In genomic region chr3:184154909-184155643, GRCh38 we compare ENCODE assay signal across 8 cellular contexts. TPM values are rescaled to one million over a fixed set of nuclear protein-coding genes. Genes with fewer than 3 reads are reported as not detected.
DNase-seq lines count a peak whose midpoint lies in the region; ATAC-seq and TF ChIP-seq lines count a peak whose summit lies in the region.

DVL3 (plus strand) TSS chr3:184155377; CDS start chr3:184155636, 259 bp downstream.

- H3K4me1 Mint-ChIP-seq in neural progenitor cell = peaks cover 34% of the 10 kb centered on the region

- peak; percentile 78 for DNase-seq in DMS53 (lab: John Stamatoyannopoulos, UW)
- peak; percentile 96 for DNase-seq in GM20000 (ENCODE audit: low spot score)
- DNase-seq in HK-2 (ENCODE audit: unreplicated experiment) = peak; percentile 63
- DNase-seq in Panc1 (ENCODE audit: low read depth, low spot score) = no peak
- peak; percentile 42 for DNase-seq in activated naive CD4-positive, alpha-beta T cell treated with anti-CD3 and anti-CD28 coated beads, Interleukin-2, amount 50 U/mL, for 16 hours
- DNase-seq in globus pallidus (ENCODE audit: low spot score) = peak; percentile 69
- peak; percentile 88 for DNase-seq in neural progenitor cell (ENCODE audit: low spot score)
- peak; percentile 81 to 91 for DNase-seq in aorta

- H3K27me3 ChIP-seq in Panc1 (ENCODE audit: control insufficient read depth, insufficient read depth, low read length) = no peaks in the 10 kb centered on the region
- H3K27me3 ChIP-seq in neural progenitor cell = no peaks in the 10 kb centered on the region
- no peaks in the 10 kb centered on the region for H3K27me3 ChIP-seq in aorta (ENCODE audit: control insufficient read depth in 1 of 2, insufficient read depth in 2 of 2, low read length in 1 of 2)

- H3K4me1 ChIP-seq in Panc1 (ENCODE audit: control insufficient read depth, insufficient read depth, low read length) (peaks cover 17% of the 10 kb centered on the region), neural progenitor cell (peaks cover 19% of the 10 kb centered on the region), aorta (ENCODE audit: control insufficient read depth in 1 of 2, insufficient read depth in 2 of 2, low read length in 2 of 2) (peaks cover 0 to 2% of the 10 kb centered on the region in 2 donors)

- CTCF ChIA-PET in Panc1 (lab: Charles Lee) = interaction anchor here (0.5 to 0.6 kb wide), 2 partner anchors 53 to 134 kb away, joined by 5 read pairs; no protein-coding TSS in a partner anchor

- peak within 1 kb of the TSS; percentile 86 for H3K4me2 ChIP-seq in neural progenitor cell

- H2AFZ ChIP-seq in neural progenitor cell (replicated peaks) = peak within 1 kb of the TSS; percentile 89

- H3K9ac ChIP-seq in neural progenitor cell = peak within 1 kb of the TSS; percentile 87

- H3K4me3 ChIP-seq in Panc1 (ENCODE audit: low read depth in 2 of 2, low read length in 2 of 2) = peak within 1 kb of the TSS; percentile 88 to 93
- H3K4me3 ChIP-seq in neural progenitor cell = peak within 1 kb of the TSS; percentile 100
- H3K4me3 ChIP-seq in aorta (ENCODE audit: low read length in 2 of 2) = peak within 1 kb of the TSS; percentile 65 to 82

- POLR2A ChIA-PET in Panc1 (lab: Charles Lee) = interaction anchor here (0.6 to 1.0 kb wide), 2 partner anchors 19 to 124 kb away, joined by 5 to 6 read pairs; no protein-coding TSS in a partner anchor

- H3K27me3 Mint-ChIP-seq in neural progenitor cell (ENCODE audit: insufficient read depth, low read depth) = peaks cover 12% of the 10 kb centered on the region

- H3K9me3 ChIP-seq in Panc1 (ENCODE audit: control insufficient read depth, insufficient read depth, low read depth, low read length) (no peaks in the 10 kb centered on the region), neural progenitor cell (ENCODE audit: low read depth) (no peaks in the 10 kb centered on the region), aorta (ENCODE audit: control insufficient read depth, low read length) (no peaks in the 10 kb centered on the region)

- peaks cover 54% of the 10 kb centered on the region for H3K79me2 ChIP-seq in neural progenitor cell (ENCODE audit: low read depth)

- ATAC-seq in Panc1 (peak; percentile 94), aorta (ENCODE audit: low FRiP score) (peak; percentile 85)

- peaks cover under 1% of the 10 kb centered on the region for H3K36me3 Mint-ChIP-seq in neural progenitor cell

- H3K27ac Mint-ChIP-seq in neural progenitor cell = peak within 1 kb of the TSS; percentile 97

- TF ChIP-seq CTCF in GM20000 (IDR thresholded peaks at IDR 0.05; ENCODE audit: extremely low read depth, missing control alignments) (no peak), Panc1 (IDR thresholded peaks at IDR 0.05) (no peak), neural progenitor cell (IDR thresholded peaks at IDR 0.05) (no peak)

- in situ Hi-C loops in Panc1 (cut with HindIII; ENCODE audit: low pct_unique_long_range_greater_than_20kb, low sequenced_read_pairs) = no loop called here

- H3K27ac ChIP-seq in Panc1 (ENCODE audit: low read length) = peak within 1 kb of the TSS; percentile 97
- H3K27ac ChIP-seq in neural progenitor cell = peak within 1 kb of the TSS; percentile 92
- peak within 1 kb of the TSS; percentile 34 to 81 for H3K27ac ChIP-seq in aorta (ENCODE audit: low read depth in 1 of 2, low read length in 2 of 2)

- peaks cover 30% of the 10 kb centered on the region for H4K20me1 ChIP-seq in neural progenitor cell (ENCODE audit: low read depth)

- intact Hi-C loops in Panc1 (cut with micrococcal nuclease; ENCODE audit: unreplicated experiment) (no loop called here), aorta (cut with DNase I) (loop anchor here in 1 of 2 donors (5.0 kb wide), 1 partner anchor 92 kb away; the partner anchor contains the start of genes ALG3 and EEF1AKMT4)

- no peaks in the 10 kb centered on the region for H3K9me3 Mint-ChIP-seq in neural progenitor cell

- BruUV-seq in Panc1 (replicated peaks; lab: Mats Ljungman, UMichigan) = no TSS peak

- H3K36me3 ChIP-seq in Panc1 (ENCODE audit: control insufficient read depth, insufficient read depth, low read length) (peaks cover 5% of the 10 kb centered on the region; the same call in 1 of the 2 replicates), neural progenitor cell (no peaks in the 10 kb centered on the region), aorta (ENCODE audit: control insufficient read depth in 1 of 2, insufficient read depth in 2 of 2, low read length in 1 of 2) (no peaks in the 10 kb centered on the region)

- 1% methylated on average over 38 to 84 of the region's 84 CpGs for WGBS in aorta, 2 donors

- peak within 1 kb of the TSS; percentile 99 for H3K4me3 Mint-ChIP-seq in neural progenitor cell

- peaks cover 42% of the 10 kb centered on the region for H3F3A ChIP-seq in neural progenitor cell (ENCODE audit: low read depth)

RNA-seq across cellular contexts. Expression of gene DVL3, which starts in this region (rescaled TPM):
- total RNA-seq in Panc1 (2021; ENCODE audit: unreplicated experiment) (97.2 TPM), neural progenitor cell (ENCODE audit: low replicate concordance) (29.8 and 59.2 TPM in 2 replicates), aorta (10 to 100 TPM; 66.7 to 77.1 TPM)
- 94.3 TPM for polyA plus RNA-seq in Panc1 (2012; ENCODE audit: insufficient read length)
- polyA plus RNA-seq in aorta = 10 to 100 TPM; 13.5 to 55.6 TPM
